ENCODE assay signal across 7 cellular contexts in genomic region chrX:1391707-1392375, GRCh38. TPM values are rescaled to one million over a fixed set of nuclear protein-coding genes. Genes with fewer than 3 reads are reported as not detected.
DNase-seq lines count a peak whose midpoint lies in the region; ATAC-seq and TF ChIP-seq lines count a peak whose summit lies in the region.

Gene SLC25A6, minus strand, starts transcription at chrX:1392113. Its CDS starts 104 bp downstream, at chrX:1392009.

- peak within 1 kb of the TSS; percentile 98 for H3K27ac ChIP-seq in caudate nucleus (ENCODE audit: low read depth, low read length)

- peak within 1 kb of the TSS; percentile 96 for H3K4me3 ChIP-seq in kidney epithelial cell (ENCODE audit: low read depth, low read length)

- no peak for TF ChIP-seq CTCF in kidney epithelial cell (IDR thresholded peaks at IDR 0.05; ENCODE audit: insufficient read depth, low read length, poor library complexity, severe bottlenecking)

- DNase-seq in T-helper 2 cell (peak; percentile 98 to 99 (median 99)), caudate nucleus (lab: John Stamatoyannopoulos, UW) (no peak), kidney epithelial cell (ENCODE audit: low read depth) (peak; percentile 80), midbrain (lab: John Stamatoyannopoulos, UW) (no peak)
- peak; percentile 99 to 100 for DNase-seq in stimulated activated CD4-positive, alpha-beta T cell treated with anti-CD3 and anti-CD28 coated beads, Interleukin-1b, Interleukin-23, amount 100 ng/mL, for 4 hours (ENCODE audit: low read depth in 2 of 2)

- H3K27me3 ChIP-seq in kidney epithelial cell (ENCODE audit: control insufficient read depth, insufficient read depth, low read length): no peaks in the 10 kb centered on the region

- peaks cover 11% of the 10 kb centered on the region for H3K36me3 ChIP-seq in kidney epithelial cell (ENCODE audit: control insufficient read depth, insufficient read depth, low read length)

- peak; percentile 84 for ATAC-seq in GM18870 (IDR thresholded peaks at IDR 0.05; ENCODE audit: unreplicated experiment)
- peak; percentile 95 for ATAC-seq in HG03103 (IDR thresholded peaks at IDR 0.05; ENCODE audit: low read depth, unreplicated experiment)

RNA-seq across cellular contexts. Expression of gene SLC25A6, which starts in this region (rescaled TPM):
- total RNA-seq in kidney epithelial cell: 450 and 519 TPM in 2 replicates

Comparison
In these comparisons a context has a peak if more than half of its experiments do, and no peak if none do; other contexts are left out.
1. DNase-seq: peak in T-helper 2 cell (5 of 5), kidney epithelial cell (single experiment) and stimulated activated CD4-positive, alpha-beta T cell treated with anti-CD3 and anti-CD28 coated beads, Interleukin-1b, Interleukin-23, amount 100 ng/mL, for 4 hours (2 of 2); none in caudate nucleus (0 of 61) and midbrain (single experiment).